Comparison of ENCODE assay signal across 9 cellular contexts in genomic region chr3:690770-691169, GRCh38.
"Had no signal": no experiment of that assay in that cellular context is flagged by ENCODE, and none has a peak within 500 bp of the region (broad histone marks: within the 10 kb centered on the region; RNA-seq: fewer than 3 reads in every experiment).

No MANE protein-coding gene starts in this region.

- H3K9ac ChIP-seq: GM23248 had no signal

- H3K27ac Mint-ChIP-seq: HFFc6 had no signal

- H2AFZ ChIP-seq: GM23248 had no signal

- ATAC-seq: HCT116, HepG2, K562 had no signal

- H3K9me3 ChIP-seq: HAP-1 had no signal

- H3K4me1 ChIP-seq: HAP-1 had no signal

- DNase-seq: GM23248, GOT3, H7, HFFc6 had no signal

- H3K4me3 ChIP-seq: GM23248, HAP-1, K562 had no signal

- H3K4me3 Mint-ChIP-seq: HFFc6 had no signal

- H3K36me3 ChIP-seq: HAP-1 had no signal

- H3K27ac ChIP-seq: GM23248, HL-60 had no signal
